ENCODE assay signal across 9 cellular contexts in the genomic region with DNA sequence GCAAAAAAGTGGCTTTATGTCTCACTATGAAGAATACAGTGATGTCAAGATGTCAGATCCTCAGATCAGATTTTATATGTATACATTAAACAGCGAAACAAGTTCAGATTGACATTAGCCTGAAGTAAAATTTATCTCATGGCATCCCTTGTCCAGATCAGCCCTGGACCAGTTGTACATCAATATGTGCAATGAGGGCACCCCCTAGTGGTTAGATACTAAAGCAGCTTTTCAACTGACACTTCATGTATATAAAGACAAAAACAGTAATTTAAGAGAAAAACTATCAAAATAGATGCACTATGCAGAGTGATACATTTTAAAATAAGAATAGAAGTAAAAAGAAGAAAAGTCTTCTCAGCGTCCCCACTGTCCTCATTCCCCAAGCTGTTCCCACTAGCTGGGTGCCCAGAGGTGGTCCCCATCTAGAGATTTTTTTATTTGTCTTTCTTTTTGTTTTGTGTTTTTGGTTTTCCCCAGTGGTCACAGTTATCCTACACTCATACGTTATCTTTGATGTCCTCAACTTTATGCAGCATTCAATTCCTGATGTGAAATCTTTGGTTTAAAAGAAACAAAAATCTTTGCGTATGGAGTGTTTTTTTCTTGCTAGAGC.
A peak's percentile ranks its signal among the peaks of the same experiment; 100 is the strongest.
DNase-seq lines count a peak whose midpoint lies in the region; ATAC-seq and TF ChIP-seq lines count a peak whose summit lies in the region.
"Had no signal": no experiment of that assay in that cellular context is flagged by ENCODE, and none has a peak within 500 bp of the region (broad histone marks: within the 10 kb centered on the region; RNA-seq: fewer than 3 reads in every experiment).

No MANE protein-coding gene starts in this region.

- no peaks in the 10 kb centered on the region for H3K36me3 Mint-ChIP-seq in neural crest cell (ENCODE audit: low read depth)

- DNase-seq in NCI-H1417 (lab: John Stamatoyannopoulos, UW) (peak; percentile 21 to 80 (median 51)), NCI-H1417 treated with DMSO at 0.1 percent for 48 hours (lab: John Stamatoyannopoulos, UW) (no peak), LHCN-M2 (ENCODE audit: low read depth) (peak; percentile 56), RPMI7951 (ENCODE audit: low read depth) (peak; percentile 36), epithelial cell of proximal tubule (ENCODE audit: low read depth) (no peak), neural crest cell (ENCODE audit: low read depth, low spot score) (peak; percentile 44)

- ATAC-seq in GM21528 (IDR thresholded peaks at IDR 0.05; ENCODE audit: low FRiP score, unreplicated experiment), result peak; percentile 73
- no peak for ATAC-seq in HG02763 (IDR thresholded peaks at IDR 0.05; ENCODE audit: unreplicated experiment)

- H3K27ac Mint-ChIP-seq in neural crest cell (ENCODE audit: unreplicated experiment), result no peak overlapping the region

- TF ChIP-seq CTCF in epithelial cell of proximal tubule (conservative IDR thresholded peaks at IDR 0.05; ENCODE audit: low read depth, low read length), result peak; percentile 87
- peak; percentile 96 for TF ChIP-seq CTCF in neural crest cell (conservative IDR thresholded peaks at IDR 0.05)

- H3K4me3 Mint-ChIP-seq in neural crest cell, result no peak overlapping the region

- peaks cover 8% of the 10 kb centered on the region for H3K4me1 Mint-ChIP-seq in neural crest cell

- H3K27me3 Mint-ChIP-seq in neural crest cell (ENCODE audit: low read depth), result no peaks in the 10 kb centered on the region

- no peak overlapping the region for H3K4me3 ChIP-seq in epithelial cell of proximal tubule (ENCODE audit: low read depth, low read length)
- H3K4me3 ChIP-seq: BLaER1 treated with 17β-estradiol and CSF1 and Interleukin-3, amounts not matched to agents 10 nM and 100 nM had no signal

- no peaks in the 10 kb centered on the region for H3K9me3 Mint-ChIP-seq in neural crest cell

Comparison
In these comparisons a context has a peak if more than half of its experiments do, and no peak if none do; other contexts are left out.
1. DNase-seq: peak in NCI-H1417 (3 of 3), LHCN-M2 (single experiment), RPMI7951 (single experiment) and neural crest cell (single experiment); none in NCI-H1417 treated with DMSO at 0.1 percent for 48 hours (single experiment) and epithelial cell of proximal tubule (single experiment).